Comparison of ENCODE assay signal across 9 cellular contexts in genomic region chr6:14210077-14210476, GRCh38.
DNase-seq lines count a peak whose midpoint lies in the region; ATAC-seq and TF ChIP-seq lines count a peak whose summit lies in the region.
"Had no signal": no experiment of that assay in that cellular context is flagged by ENCODE, and none has a peak within 500 bp of the region (broad histone marks: within the 10 kb centered on the region; RNA-seq: fewer than 3 reads in every experiment).

No MANE protein-coding gene starts in this region.

- DNase-seq in CD8-positive, alpha-beta T cell, result no peak
- no peak for DNase-seq in Jurkat, Clone E6-1 (ENCODE audit: low read depth, low spot score)
- DNase-seq in activated naive CD8-positive, alpha-beta T cell treated with anti-CD3 and anti-CD28 coated beads, Interleukin-2, amount 50 U/mL, for 24 hours, result no peak
- DNase-seq in naive thymus-derived CD8-positive, alpha-beta T cell, result no peak
- no peak for DNase-seq in SW480 (ENCODE audit: low spot score)
- DNase-seq in NCI-H187 treated with DMSO at 0.1 percent for 48 hours (lab: John Stamatoyannopoulos, UW), result no peak
- DNase-seq in amniotic stem cell (lab: John Stamatoyannopoulos, UW), result no peak
- DNase-seq in midbrain (lab: John Stamatoyannopoulos, UW), result no peak
- DNase-seq: activated CD8-positive, alpha-beta memory T cell treated with anti-CD3 and anti-CD28 coated beads, Interleukin-2, amount 50 U/mL, for 48 hours had no signal

- H3K4me1 Mint-ChIP-seq in CD8-positive, alpha-beta T cell (ENCODE audit: low read depth), result peaks cover 14% of the 10 kb centered on the region
- H3K4me1 Mint-ChIP-seq in activated naive CD8-positive, alpha-beta T cell treated with anti-CD3 and anti-CD28 coated beads, Interleukin-2, amount 50 U/mL, for 24 hours, result peaks cover 31% of the 10 kb centered on the region
- peaks cover 4 to 23% (median 11%) of the 10 kb centered on the region in 4 donors for H3K4me1 Mint-ChIP-seq in naive thymus-derived CD8-positive, alpha-beta T cell

- H3K27me3 ChIP-seq in CD8-positive, alpha-beta T cell (ENCODE audit: insufficient read depth, low read length), result no peaks in the 10 kb centered on the region

- H3K27ac Mint-ChIP-seq in CD8-positive, alpha-beta T cell, result peak overlapping the region; percentile 27
- H3K27ac Mint-ChIP-seq in activated naive CD8-positive, alpha-beta T cell treated with anti-CD3 and anti-CD28 coated beads, Interleukin-2, amount 50 U/mL, for 24 hours, result peak overlapping the region; percentile 74
- peak overlapping the region in 6 of 10 donors; percentile 18 to 73 (median 54) for H3K27ac Mint-ChIP-seq in naive thymus-derived CD8-positive, alpha-beta T cell

- peaks cover 16% of the 10 kb centered on the region for H3K4me1 ChIP-seq in CD8-positive, alpha-beta T cell (ENCODE audit: insufficient read depth, low read length)

- no peaks in the 10 kb centered on the region for H3K36me3 Mint-ChIP-seq in CD8-positive, alpha-beta T cell
- no peaks in the 10 kb centered on the region for H3K36me3 Mint-ChIP-seq in activated naive CD8-positive, alpha-beta T cell treated with anti-CD3 and anti-CD28 coated beads, Interleukin-2, amount 50 U/mL, for 24 hours (ENCODE audit: low read depth)
- no peaks in the 10 kb centered on the region for H3K36me3 Mint-ChIP-seq in naive thymus-derived CD8-positive, alpha-beta T cell

- CTCF ChIA-PET in CD8-positive, alpha-beta T cell (lab: Charles Lee), result interaction anchor here (0.5 to 3.2 kb wide), 8 partner anchors 12 to 1253 kb away, joined by 3 to 16 read pairs (median 4); no protein-coding TSS in a partner anchor

- no peak for ATAC-seq in CD8-positive, alpha-beta T cell
- no peak for ATAC-seq in activated naive CD8-positive, alpha-beta T cell treated with anti-CD3 and anti-CD28 coated beads, Interleukin-2, amount 50 U/mL, for 24 hours
- no peak for ATAC-seq in naive thymus-derived CD8-positive, alpha-beta T cell

- H3K27me3 Mint-ChIP-seq in CD8-positive, alpha-beta T cell (ENCODE audit: low read depth), result no peaks in the 10 kb centered on the region
- H3K27me3 Mint-ChIP-seq in activated naive CD8-positive, alpha-beta T cell treated with anti-CD3 and anti-CD28 coated beads, Interleukin-2, amount 50 U/mL, for 24 hours, result no peaks in the 10 kb centered on the region
- H3K27me3 Mint-ChIP-seq in naive thymus-derived CD8-positive, alpha-beta T cell, result no peaks in the 10 kb centered on the region

- H3K27ac ChIP-seq in CD8-positive, alpha-beta T cell (ENCODE audit: low read depth, low read length), result no peak overlapping the region

- TF ChIP-seq CTCF in CD8-positive, alpha-beta T cell (IDR thresholded peaks at IDR 0.05), result no peak

- POLR2A ChIA-PET in CD8-positive, alpha-beta T cell (lab: Charles Lee), result no interaction called here
- POLR2A ChIA-PET in naive thymus-derived CD8-positive, alpha-beta T cell (lab: Charles Lee), result no interaction called here

- no peaks in the 10 kb centered on the region for H3K9me3 ChIP-seq in CD8-positive, alpha-beta T cell (ENCODE audit: low read length)

- intact Hi-C loops in CD8-positive, alpha-beta T cell (cut with DNase I, micrococcal nuclease), result loop anchor here (2.0 to 10.0 kb wide), 12 partner anchors 67 to 1182 kb away; partner anchors contain the start of genes CD83 (in 1 of the 2) and TBC1D7 (in 1 of the 2)

- no peak overlapping the region for H3K4me3 ChIP-seq in CD8-positive, alpha-beta T cell (ENCODE audit: low read depth, low read length)
- peak overlapping the region; percentile 67 for H3K4me3 ChIP-seq in Jurkat, Clone E6-1 (ENCODE audit: low read length)

- peak overlapping the region; percentile 80 for H3K4me3 Mint-ChIP-seq in CD8-positive, alpha-beta T cell
- peak overlapping the region; percentile 70 for H3K4me3 Mint-ChIP-seq in activated naive CD8-positive, alpha-beta T cell treated with anti-CD3 and anti-CD28 coated beads, Interleukin-2, amount 50 U/mL, for 24 hours
- H3K4me3 Mint-ChIP-seq in naive thymus-derived CD8-positive, alpha-beta T cell, result peak overlapping the region; percentile 38 to 83 (median 78)

- H3K36me3 ChIP-seq in CD8-positive, alpha-beta T cell (ENCODE audit: insufficient read depth, low read length), result no peaks in the 10 kb centered on the region

- no peaks in the 10 kb centered on the region for H3K9me3 Mint-ChIP-seq in CD8-positive, alpha-beta T cell
- no peaks in the 10 kb centered on the region for H3K9me3 Mint-ChIP-seq in activated naive CD8-positive, alpha-beta T cell treated with anti-CD3 and anti-CD28 coated beads, Interleukin-2, amount 50 U/mL, for 24 hours
- no peaks in the 10 kb centered on the region for H3K9me3 Mint-ChIP-seq in naive thymus-derived CD8-positive, alpha-beta T cell
